Comparison of ENCODE assay signal across 12 cellular contexts in the genomic region with DNA sequence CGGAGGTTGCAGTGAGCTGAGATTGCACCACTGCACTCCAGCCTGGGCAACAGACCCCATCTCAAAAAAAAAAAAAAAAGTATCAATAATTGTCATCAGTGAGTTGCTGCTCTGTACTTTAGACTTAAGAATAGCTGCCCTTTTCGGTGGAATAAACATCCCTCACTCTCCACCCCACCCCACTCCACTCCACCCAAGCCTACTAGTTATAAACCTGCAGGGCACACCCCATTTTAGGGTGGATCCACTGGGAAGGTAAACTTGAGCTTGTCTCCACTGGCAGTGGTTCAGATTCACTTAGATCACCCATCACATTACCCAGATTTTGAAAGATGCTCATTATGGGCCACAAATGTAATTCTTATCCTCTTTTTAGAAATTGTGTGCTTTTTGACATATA.
DNase-seq lines count a peak whose midpoint lies in the region; ATAC-seq and TF ChIP-seq lines count a peak whose summit lies in the region.
"Had no signal": no experiment of that assay in that cellular context is flagged by ENCODE, and none has a peak within 500 bp of the region (broad histone marks: within the 10 kb centered on the region; RNA-seq: fewer than 3 reads in every experiment).

No MANE protein-coding gene starts in this region.

- H3K4ac ChIP-seq in H9 (ENCODE audit: low read depth, low read length): no peak overlapping the region

- 76 to 77% methylated on average over 2 of the region's 2 CpGs for WGBS in esophagus, 2 donors
- WGBS in H9 (ENCODE audit: extremely low coverage, insufficient read length, low lambda C conversion rate): no CpG with 5 or more reads among the region's 2 CpGs

- no peaks in the 10 kb centered on the region for H3K79me1 ChIP-seq in H9 (ENCODE audit: insufficient read depth, low read depth, low read length, poor library complexity, severe bottlenecking)

- peaks cover 32% of the 10 kb centered on the region for H3K36me3 ChIP-seq in right atrium auricular region
- peaks cover 4 to 8% of the 10 kb centered on the region in 2 donors for H3K36me3 ChIP-seq in esophagus (ENCODE audit: control insufficient read depth in 2 of 2, insufficient read depth in 2 of 2, low read length in 1 of 2)
- H3K36me3 ChIP-seq in rectal smooth muscle tissue (ENCODE audit: control insufficient read depth, insufficient read depth, low read length): peaks cover 9% of the 10 kb centered on the region
- no peaks in the 10 kb centered on the region for H3K36me3 ChIP-seq in GM23338 (ENCODE audit: insufficient read depth)

- no peaks in the 10 kb centered on the region for H3K23me2 ChIP-seq in H9 (ENCODE audit: insufficient read length, low read depth, low read length, poor library complexity, severe bottlenecking)

- no peak overlapping the region for H3K4me2 ChIP-seq in H9 (ENCODE audit: insufficient read depth, insufficient read length, low read length)
- no peak overlapping the region for H3K4me2 ChIP-seq in GM23338
- H3K4me2 ChIP-seq: hepatocyte had no signal

- no peak overlapping the region for H2BK5ac ChIP-seq in H9 (ENCODE audit: insufficient read length, low read length)

- H2BK12ac ChIP-seq in H9 (ENCODE audit: insufficient read length, low read depth, low read length): no peak overlapping the region

- TF ChIP-seq CTCF in right atrium auricular region (IDR thresholded peaks at IDR 0.05): no peak
- TF ChIP-seq CTCF in H9 (conservative IDR thresholded peaks at IDR 0.05): no peak
- no peak for TF ChIP-seq CTCF in GM23338 (conservative IDR thresholded peaks at IDR 0.05; ENCODE audit: low read depth in 2 of 2)

- no peak for ATAC-seq in HG02678 (IDR thresholded peaks at IDR 0.05; ENCODE audit: unreplicated experiment)
- ATAC-seq in GM23338: no peak
- ATAC-seq: activated CD8-positive, alpha-beta T cell treated with anti-CD3 and anti-CD28 coated beads, Interleukin-2, amount 10 ng/mL, durations not matched to agents 7 days and 5 days had no signal

- H3K27me3 Mint-ChIP-seq in H9 (ENCODE audit: low read depth): peaks cover 3% of the 10 kb centered on the region; the same call in 1 of the 2 replicates
- H3K27me3 Mint-ChIP-seq in GM23338 (ENCODE audit: insufficient read depth, low read depth, poor library complexity): no peaks in the 10 kb centered on the region
- H3K27me3 Mint-ChIP-seq: naive B cell had no signal

- no peak overlapping the region for H4K5ac ChIP-seq in H9 (ENCODE audit: insufficient read length, low read depth, low read length)

- no peak for DNase-seq in right atrium auricular region (ENCODE audit: low spot score)
- DNase-seq in cardiac septum (ENCODE audit: low spot score): no peak
- no peak for DNase-seq in kidney glomerular epithelial cell (lab: John Stamatoyannopoulos, UW)
- no peak for DNase-seq in H9
- DNase-seq in GM23338 (ENCODE audit: low spot score): no peak
- DNase-seq: activated CD8-positive, alpha-beta T cell treated with anti-CD3 and anti-CD28 coated beads, Interleukin-2, amount 10 ng/mL, durations not matched to agents 7 days and 5 days; activated effector memory CD4-positive, alpha-beta T cell treated with Interleukin-2 at 50 U/mL for 16 hours; naive B cell had no signal

- no peak overlapping the region for H4K91ac ChIP-seq in H9 (ENCODE audit: insufficient read length, low read depth, low read length)

- H3K27ac ChIP-seq in right atrium auricular region (peak overlapping the region; percentile 76 to 86), esophagus (ENCODE audit: low read depth in 2 of 2, low read length in 1 of 2) (peak overlapping the region; percentile 20 to 43), rectal smooth muscle tissue (ENCODE audit: low read depth, low read length) (peak overlapping the region; percentile 75), H9 (ENCODE audit: insufficient read length, low read depth, low read length) (no peak overlapping the region), GM23338 (ENCODE audit: low read depth) (no peak overlapping the region)
- H3K27ac ChIP-seq: hepatocyte had no signal

- H4K8ac ChIP-seq in H9 (replicated peaks; ENCODE audit: insufficient read length, low read depth, low read length): no peak overlapping the region

- H2AK5ac ChIP-seq in H9 (ENCODE audit: insufficient read length, low read length): no peak overlapping the region

- no peaks in the 10 kb centered on the region for H4K20me1 ChIP-seq in H9 (ENCODE audit: control insufficient read depth, insufficient read depth, insufficient read length)
- no peaks in the 10 kb centered on the region for H4K20me1 ChIP-seq in GM23338 (replicated peaks; ENCODE audit: insufficient read depth)

- H3K9me3 ChIP-seq in right atrium auricular region: no peaks in the 10 kb centered on the region
- H3K9me3 ChIP-seq in esophagus (ENCODE audit: control insufficient read depth in 2 of 2, insufficient read depth in 1 of 2, low read depth in 1 of 2, low read length in 1 of 2): no peaks in the 10 kb centered on the region
- no peaks in the 10 kb centered on the region for H3K9me3 ChIP-seq in H9 (ENCODE audit: control insufficient read depth, low read depth, low read length)

- H3K27me3 ChIP-seq in right atrium auricular region (no peaks in the 10 kb centered on the region), esophagus (ENCODE audit: control insufficient read depth in 1 of 2, insufficient read depth in 2 of 2, low read length in 2 of 2) (no peaks in the 10 kb centered on the region), rectal smooth muscle tissue (ENCODE audit: control insufficient read depth, insufficient read depth, low read length) (no peaks in the 10 kb centered on the region), H9 (ENCODE audit: insufficient read depth, low read length) (no peaks in the 10 kb centered on the region), GM23338 (ENCODE audit: insufficient read depth) (no peaks in the 10 kb centered on the region)
- H3K27me3 ChIP-seq: hepatocyte had no signal

- H2AFZ ChIP-seq in H9 (ENCODE audit: low read length): no peak overlapping the region
- no peak overlapping the region for H2AFZ ChIP-seq in GM23338
- H2AFZ ChIP-seq: hepatocyte had no signal

- intact Hi-C loops in cardiac septum (cut with DNase I): no loop called here

- H3K4me3 ChIP-seq in right atrium auricular region (no peak overlapping the region), esophagus (ENCODE audit: low read depth in 1 of 2, low read length in 2 of 2) (no peak overlapping the region), rectal smooth muscle tissue (ENCODE audit: low read length) (no peak overlapping the region), GM23338 (no peak overlapping the region)
- H3K4me3 ChIP-seq: hepatocyte had no signal

- no peak overlapping the region for H3K18ac ChIP-seq in H9 (ENCODE audit: insufficient read length, low read depth, low read length)

- H3K9me2 ChIP-seq in GM23338 (ENCODE audit: insufficient read depth): no peaks in the 10 kb centered on the region

- H3K36me3 Mint-ChIP-seq in H9 (ENCODE audit: insufficient read depth in 1 of 3, low read depth in 3 of 3) (peaks cover 2 to 7% (median 6%) of the 10 kb centered on the region in 3 experiments; a peak in 3 of 7 replicates), GM23338 (ENCODE audit: low read depth) (peaks cover 6% of the 10 kb centered on the region; the same call in 1 of the 3 replicates)

- no peak overlapping the region for H2BK120ac ChIP-seq in H9 (ENCODE audit: low read depth, low read length, poor library complexity, severe bottlenecking)

- H3K9me3 Mint-ChIP-seq in H9: no peaks in the 10 kb centered on the region
- no peaks in the 10 kb centered on the region for H3K9me3 Mint-ChIP-seq in GM23338
- H3K9me3 Mint-ChIP-seq: naive B cell had no signal

- H3K4me1 ChIP-seq in right atrium auricular region: peaks cover 0 to 81% of the 10 kb centered on the region in 2 donors
- H3K4me1 ChIP-seq in esophagus (ENCODE audit: control insufficient read depth in 2 of 2, insufficient read depth in 2 of 2, low read length in 1 of 2): peaks cover 4 to 8% of the 10 kb centered on the region in 2 donors
- peaks cover 29% of the 10 kb centered on the region for H3K4me1 ChIP-seq in rectal smooth muscle tissue (ENCODE audit: control insufficient read depth, insufficient read depth, low read length)
- no peaks in the 10 kb centered on the region; the same call in none of the 2 replicates for H3K4me1 ChIP-seq in H9 (ENCODE audit: insufficient read depth, low read length)
- H3K4me1 ChIP-seq in GM23338 (ENCODE audit: insufficient read depth): peaks cover 7% of the 10 kb centered on the region; the same call in 1 of the 2 replicates

- H3F3A ChIP-seq in GM23338 (replicated peaks; ENCODE audit: low read depth): no peaks in the 10 kb centered on the region

- H2BK20ac ChIP-seq in H9 (ENCODE audit: low read depth, low read length, poor library complexity, severe bottlenecking): no peak overlapping the region

- H3T11ph ChIP-seq in H9 (ENCODE audit: low read length): no peak overlapping the region

- H3K4me3 Mint-ChIP-seq in H9 (no peak overlapping the region), GM23338 (no peak overlapping the region)
- H3K4me3 Mint-ChIP-seq: activated CD8-positive, alpha-beta T cell treated with anti-CD3 and anti-CD28 coated beads, Interleukin-2, amount 10 ng/mL, durations not matched to agents 7 days and 5 days had no signal

- H3K9ac ChIP-seq in rectal smooth muscle tissue (ENCODE audit: low read length) (no peak overlapping the region), H9 (ENCODE audit: extremely low read depth, insufficient read length, low read length) (no peak overlapping the region)

- no peak overlapping the region for H2BK15ac ChIP-seq in H9 (ENCODE audit: low read depth, low read length)

- H3K23ac ChIP-seq in H9 (ENCODE audit: insufficient read length, low read depth, low read length): no peak overlapping the region

- H3K79me2 ChIP-seq in H9 (ENCODE audit: insufficient read depth, low read length): no peaks in the 10 kb centered on the region
- H3K79me2 ChIP-seq in GM23338 (replicated peaks; ENCODE audit: insufficient read depth): no peaks in the 10 kb centered on the region
- H3K79me2 ChIP-seq: hepatocyte had no signal

- H3K4me1 Mint-ChIP-seq in H9 (peaks cover 21 to 22% of the 10 kb centered on the region in 2 experiments), GM23338 (peaks cover 18% of the 10 kb centered on the region; the same call in 2 of the 3 replicates)

- H3K27ac Mint-ChIP-seq in H9 (no peak overlapping the region), GM23338 (no peak overlapping the region)
- H3K27ac Mint-ChIP-seq: activated CD8-positive, alpha-beta T cell treated with anti-CD3 and anti-CD28 coated beads, Interleukin-2, amount 10 ng/mL, durations not matched to agents 7 days and 5 days had no signal

- H3K14ac ChIP-seq in H9 (ENCODE audit: insufficient read depth, low read length): no peak overlapping the region

- no peak overlapping the region for H3K56ac ChIP-seq in H9 (ENCODE audit: insufficient read length, low read depth, low read length)

TF ChIP-seq in GM23338, 12 proteins besides CTCF, POLR2A, EP300 and RAD21:
- TF ChIP-seq EZH2phosphoT487 (IDR thresholded peaks at IDR 0.05; ENCODE audit: unreplicated experiment): no peak
- TF ChIP-seq STAT1 (IDR thresholded peaks at IDR 0.05; ENCODE audit: unreplicated experiment): no peak

Comparison
In these comparisons a context has a peak if more than half of its experiments do, and no peak if none do; other contexts are left out.
1. H3K27ac ChIP-seq: peak in right atrium auricular region (2 of 2), esophagus (2 of 2) and rectal smooth muscle tissue (single experiment); none in H9 (single experiment) and GM23338 (single experiment).